22 cellular contexts compared by ENCODE assay signal in the genomic region with DNA sequence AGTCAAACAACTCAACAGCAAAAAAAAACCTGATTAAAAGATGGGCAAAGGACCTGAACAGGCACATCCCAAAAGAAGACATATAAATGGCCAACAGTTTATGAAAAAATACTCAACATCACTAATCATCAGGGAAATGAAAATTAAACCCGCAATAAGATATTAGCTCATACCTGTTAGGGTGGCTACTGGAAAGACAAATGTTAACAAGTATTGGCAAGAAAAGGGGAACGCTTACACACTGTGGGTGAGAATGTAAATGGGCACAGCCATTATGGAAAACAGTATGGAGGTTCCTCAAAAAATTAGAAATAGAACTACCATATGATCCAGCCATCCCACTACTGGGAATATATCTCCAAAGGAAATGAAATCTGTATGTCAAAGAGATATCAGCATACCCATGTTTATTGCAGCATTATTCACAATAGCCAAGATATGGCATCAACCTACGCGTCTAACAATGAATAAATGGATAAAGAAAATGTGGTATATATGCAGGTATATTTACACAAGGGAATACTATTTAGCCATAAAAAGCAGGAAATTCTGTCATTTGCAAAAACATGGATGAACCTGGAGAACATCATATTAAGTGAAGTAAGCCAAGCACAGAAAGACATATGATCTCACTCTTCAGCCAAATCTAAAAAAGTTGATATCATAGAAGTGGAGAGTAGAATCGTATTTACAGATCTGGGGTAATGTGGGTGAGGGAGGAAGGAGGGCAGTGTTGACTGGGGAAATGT. TPM values are rescaled to one million over a fixed set of nuclear protein-coding genes. Genes with fewer than 3 reads are reported as not detected.
DNase-seq lines count a peak whose midpoint lies in the region; ATAC-seq, FAIRE-seq and TF ChIP-seq lines count a peak whose summit lies in the region.
"Had no signal": no experiment of that assay in that cellular context is flagged by ENCODE, and none has a peak within 500 bp of the region (broad histone marks: within the 10 kb centered on the region; RNA-seq: fewer than 3 reads in every experiment).

No MANE protein-coding gene starts in this region.

- H3K23ac ChIP-seq in H9 (ENCODE audit: insufficient read length, low read depth, low read length) = no peak overlapping the region

- no peak overlapping the region for H3K9ac ChIP-seq in H9 (ENCODE audit: extremely low read depth, insufficient read length, low read length)

- peaks cover 45% of the 10 kb centered on the region for H3K4me1 Mint-ChIP-seq in activated T-cell treated with anti-CD3 and anti-CD28 coated beads, Interleukin-2, amount 50 U/mL, for 24 hours (ENCODE audit: low read depth)
- H3K4me1 Mint-ChIP-seq in central memory CD8-positive, alpha-beta T cell = peaks cover 45% of the 10 kb centered on the region
- peaks cover 42% of the 10 kb centered on the region for H3K4me1 Mint-ChIP-seq in stimulated activated effector memory CD8-positive, alpha-beta T cell treated with anti-CD3 and anti-CD28 coated beads, Interleukin-12 subunit alpha, Interleukin-12 subunit beta, amount 100 ng/mL, for 72 hours
- H3K4me1 Mint-ChIP-seq in H9 = peaks cover 17 to 19% of the 10 kb centered on the region in 2 experiments

- peak overlapping the region; percentile 100 for H3K4me3 Mint-ChIP-seq in activated T-cell treated with anti-CD3 and anti-CD28 coated beads, Interleukin-2, amount 50 U/mL, for 24 hours
- H3K4me3 Mint-ChIP-seq in central memory CD8-positive, alpha-beta T cell = peak overlapping the region; percentile 13
- H3K4me3 Mint-ChIP-seq in stimulated activated effector memory CD8-positive, alpha-beta T cell treated with anti-CD3 and anti-CD28 coated beads, Interleukin-12 subunit alpha, Interleukin-12 subunit beta, amount 100 ng/mL, for 72 hours = peak overlapping the region; percentile 100
- H3K4me3 Mint-ChIP-seq in H9 = peak overlapping the region in 1 of 2 experiments; percentile 100; a peak in 3 of 5 replicates

- H3K18ac ChIP-seq in H9 (ENCODE audit: insufficient read length, low read depth, low read length) = no peak overlapping the region

- no peak overlapping the region for H3K4ac ChIP-seq in H9 (ENCODE audit: low read depth, low read length)

- peaks cover 5% of the 10 kb centered on the region for H3K79me1 ChIP-seq in H9 (ENCODE audit: insufficient read depth, low read depth, low read length, poor library complexity, severe bottlenecking)

- no peak overlapping the region for H3K4me3 ChIP-seq in PC-9
- no peak overlapping the region for H3K4me3 ChIP-seq in right cardiac atrium (ENCODE audit: low read length)
- H3K4me3 ChIP-seq: ascending aorta, colonic mucosa had no signal

- no CpG with 5 or more reads among the region's 5 CpGs for WGBS in H9 (ENCODE audit: extremely low coverage, insufficient read length, low lambda C conversion rate)
- WGBS in right cardiac atrium = 96% methylated on average over 5 of the region's 5 CpGs

- H3K56ac ChIP-seq in H9 (ENCODE audit: insufficient read length, low read depth, low read length) = no peak overlapping the region

- no peaks in the 10 kb centered on the region; the same call in 1 of the 2 replicates for H3K36me3 ChIP-seq in PC-9 (ENCODE audit: low read depth)
- H3K36me3 ChIP-seq: colonic mucosa had no signal

- H3K27me3 ChIP-seq in PC-9 (ENCODE audit: insufficient read depth, low read depth) = no peaks in the 10 kb centered on the region
- H3K27me3 ChIP-seq in H9 (ENCODE audit: insufficient read depth, low read length) = no peaks in the 10 kb centered on the region
- H3K27me3 ChIP-seq in right cardiac atrium (ENCODE audit: control insufficient read depth, insufficient read depth) = no peaks in the 10 kb centered on the region
- H3K27me3 ChIP-seq: ascending aorta, colonic mucosa had no signal

- no peak overlapping the region for H2BK12ac ChIP-seq in H9 (ENCODE audit: insufficient read length, low read depth, low read length)

- POLR2A ChIA-PET in PC-9 (lab: Charles Lee; ENCODE audit: unreplicated experiment) = no interaction called here

- no peaks in the 10 kb centered on the region for H3K9me3 Mint-ChIP-seq in activated T-cell treated with anti-CD3 and anti-CD28 coated beads, Interleukin-2, amount 50 U/mL, for 24 hours
- no peaks in the 10 kb centered on the region for H3K9me3 Mint-ChIP-seq in central memory CD8-positive, alpha-beta T cell
- H3K9me3 Mint-ChIP-seq in stimulated activated effector memory CD8-positive, alpha-beta T cell treated with anti-CD3 and anti-CD28 coated beads, Interleukin-12 subunit alpha, Interleukin-12 subunit beta, amount 100 ng/mL, for 72 hours = peaks cover 3% of the 10 kb centered on the region
- peaks cover 2 to 4% of the 10 kb centered on the region in 2 experiments; a peak in 4 of 5 replicates for H3K9me3 Mint-ChIP-seq in H9

- no peaks in the 10 kb centered on the region for H3K9me2 ChIP-seq in PC-9 (ENCODE audit: insufficient read depth)

- CTCF ChIA-PET in PC-9 (lab: Charles Lee) = no interaction called here

- H3K4me1 ChIP-seq in PC-9 (replicated peaks; ENCODE audit: insufficient read depth) (peaks cover 14% of the 10 kb centered on the region), H9 (ENCODE audit: insufficient read depth, low read length) (no peaks in the 10 kb centered on the region; the same call in 1 of the 2 replicates), right cardiac atrium (ENCODE audit: control insufficient read depth, insufficient read depth, low read length) (peaks cover 2% of the 10 kb centered on the region)
- H3K4me1 ChIP-seq: colonic mucosa had no signal

- no peak overlapping the region for H4K91ac ChIP-seq in H9 (ENCODE audit: insufficient read length, low read depth, low read length)

- H2BK15ac ChIP-seq in H9 (ENCODE audit: low read depth, low read length) = no peak overlapping the region

- H2AK5ac ChIP-seq in H9 (ENCODE audit: insufficient read length, low read length) = no peak overlapping the region

- peaks cover 8% of the 10 kb centered on the region for H3K23me2 ChIP-seq in H9 (ENCODE audit: insufficient read length, low read depth, low read length, poor library complexity, severe bottlenecking)

- H3K27me3 Mint-ChIP-seq in activated T-cell treated with anti-CD3 and anti-CD28 coated beads, Interleukin-2, amount 50 U/mL, for 24 hours = no peaks in the 10 kb centered on the region
- peaks cover under 1% of the 10 kb centered on the region for H3K27me3 Mint-ChIP-seq in central memory CD8-positive, alpha-beta T cell
- H3K27me3 Mint-ChIP-seq in H9 (ENCODE audit: low read depth) = no peaks in the 10 kb centered on the region

- H3K27ac ChIP-seq in PC-9 (no peak overlapping the region), H9 (ENCODE audit: insufficient read length, low read depth, low read length) (no peak overlapping the region), right cardiac atrium (ENCODE audit: low read length) (no peak overlapping the region)
- H3K27ac ChIP-seq: ascending aorta, colonic mucosa, psoas muscle had no signal

- H3F3A ChIP-seq in PC-9 (ENCODE audit: insufficient read depth, low read depth) = peaks cover 20% of the 10 kb centered on the region

- H3K79me2 ChIP-seq in PC-9 (ENCODE audit: low read depth) (peaks cover 27% of the 10 kb centered on the region; the same call in 1 of the 2 replicates), H9 (ENCODE audit: insufficient read depth, low read length) (no peaks in the 10 kb centered on the region; the same call in 1 of the 2 replicates)

- H3K4me2 ChIP-seq in PC-9 (peak overlapping the region; percentile 91; the same call in 1 of the 2 replicates), H9 (ENCODE audit: insufficient read depth, insufficient read length, low read length) (no peak overlapping the region)

- DNase-seq in activated T-cell treated with anti-CD3 and anti-CD28 coated beads, Interleukin-2, amount 50 U/mL, for 24 hours = no peak
- DNase-seq in activated T-cell treated with anti-CD3 and anti-CD28 coated beads for 4 hours (no peak), PC-9 (no peak), H9 (no peak), D721Med (ENCODE audit: insufficient read length, low spot score) (no peak), right cardiac atrium (no peak)
- no peak for DNase-seq in central memory CD8-positive, alpha-beta T cell (ENCODE audit: low spot score in 2 of 2)
- no peak for DNase-seq in stimulated activated effector memory CD8-positive, alpha-beta T cell treated with anti-CD3 and anti-CD28 coated beads, Interleukin-12 subunit alpha, Interleukin-12 subunit beta, amount 100 ng/mL, for 72 hours (ENCODE audit: low spot score in 2 of 2)
- DNase-seq: ACHN; activated CD4-positive, alpha-beta T cell treated with anti-CD3 and anti-CD28 coated beads for 48 hours; colonic mucosa; COR-L47; NCI-H1694; NCI-H446; psoas muscle; stimulated activated naive CD4-positive, alpha-beta T cell treated with Interleukin-2 at 50 U/mL for 16 hours; T1000 had no signal

- TF ChIP-seq CTCF in PC-9 (conservative IDR thresholded peaks at IDR 0.05) (no peak), H9 (conservative IDR thresholded peaks at IDR 0.05) (no peak), D721Med (IDR thresholded peaks at IDR 0.05; ENCODE audit: insufficient read depth, missing control alignments) (no peak)

- intact Hi-C loops in PC-9 (cut with micrococcal nuclease; ENCODE audit: unreplicated experiment) = no loop called here
- intact Hi-C loops in right cardiac atrium (cut with DNase I) = no loop called here

- H2BK5ac ChIP-seq in H9 (ENCODE audit: insufficient read length, low read length) = no peak overlapping the region

- H4K20me1 ChIP-seq in PC-9 (ENCODE audit: insufficient read depth) (no peaks in the 10 kb centered on the region), H9 (ENCODE audit: control insufficient read depth, insufficient read depth, insufficient read length) (no peaks in the 10 kb centered on the region)

- no peak overlapping the region for H3K14ac ChIP-seq in H9 (ENCODE audit: insufficient read depth, low read length)

- no TSS peak for BruUV-seq in PC-9 (replicated peaks; lab: Mats Ljungman, UMichigan)

- H3K36me3 Mint-ChIP-seq in activated T-cell treated with anti-CD3 and anti-CD28 coated beads, Interleukin-2, amount 50 U/mL, for 24 hours (ENCODE audit: low read depth) = peaks cover 53% of the 10 kb centered on the region
- peaks cover 26% of the 10 kb centered on the region for H3K36me3 Mint-ChIP-seq in central memory CD8-positive, alpha-beta T cell (ENCODE audit: insufficient read depth)
- H3K36me3 Mint-ChIP-seq in stimulated activated effector memory CD8-positive, alpha-beta T cell treated with anti-CD3 and anti-CD28 coated beads, Interleukin-12 subunit alpha, Interleukin-12 subunit beta, amount 100 ng/mL, for 72 hours = peaks cover 40% of the 10 kb centered on the region
- peaks cover 14 to 19% (median 17%) of the 10 kb centered on the region in 3 experiments for H3K36me3 Mint-ChIP-seq in H9 (ENCODE audit: insufficient read depth in 1 of 3, low read depth in 3 of 3)

- FAIRE-seq in D721Med (lab: Jason Lieb, UNC) = no peak
- FAIRE-seq: frontal cortex, G401.6, GM12892, H1 had no signal

- H4K8ac ChIP-seq in H9 (replicated peaks; ENCODE audit: insufficient read length, low read depth, low read length) = no peak overlapping the region

- no peak overlapping the region for H4K5ac ChIP-seq in H9 (ENCODE audit: insufficient read length, low read depth, low read length)

- no peak overlapping the region for H3K27ac Mint-ChIP-seq in activated T-cell treated with anti-CD3 and anti-CD28 coated beads, Interleukin-2, amount 50 U/mL, for 24 hours
- peak overlapping the region; percentile 8 for H3K27ac Mint-ChIP-seq in central memory CD8-positive, alpha-beta T cell (ENCODE audit: low read depth)
- peak overlapping the region; percentile 3 for H3K27ac Mint-ChIP-seq in stimulated activated effector memory CD8-positive, alpha-beta T cell treated with anti-CD3 and anti-CD28 coated beads, Interleukin-12 subunit alpha, Interleukin-12 subunit beta, amount 100 ng/mL, for 72 hours
- no peak overlapping the region for H3K27ac Mint-ChIP-seq in H9

- no peak overlapping the region for H2BK20ac ChIP-seq in H9 (ENCODE audit: low read depth, low read length, poor library complexity, severe bottlenecking)

- H3T11ph ChIP-seq in H9 (ENCODE audit: low read length) = no peak overlapping the region

- H2AFZ ChIP-seq in PC-9 (no peak overlapping the region), H9 (ENCODE audit: low read length) (no peak overlapping the region)

- H3K9me3 ChIP-seq in PC-9 (ENCODE audit: insufficient read depth, low read depth) (no peaks in the 10 kb centered on the region), H9 (ENCODE audit: control insufficient read depth, low read depth, low read length) (no peaks in the 10 kb centered on the region), right cardiac atrium (ENCODE audit: control insufficient read depth, low read length) (no peaks in the 10 kb centered on the region)
- H3K9me3 ChIP-seq: ascending aorta, colonic mucosa, psoas muscle had no signal

- no peak overlapping the region for H2BK120ac ChIP-seq in H9 (ENCODE audit: low read depth, low read length, poor library complexity, severe bottlenecking)

- ATAC-seq in central memory CD8-positive, alpha-beta T cell (replicated peaks; ENCODE audit: extremely low read depth, poor library complexity, severe bottlenecking) = no peak
- no peak for ATAC-seq in stimulated activated effector memory CD8-positive, alpha-beta T cell treated with anti-CD3 and anti-CD28 coated beads, Interleukin-12 subunit alpha, Interleukin-12 subunit beta, amount 100 ng/mL, for 72 hours
- ATAC-seq in right cardiac atrium = no peak
- ATAC-seq: psoas muscle had no signal

RNA-seq across cellular contexts. Expression of a gene that starts 2.3 kb away (rescaled TPM):
- total RNA-seq in PC-9 (2021) (14.6 and 15.5 TPM in 2 replicates), H9 (2021) (16.7 and 18.7 TPM in 2 replicates), right cardiac atrium (10 to 100 TPM; 12.1 to 18.5 (median 13.8) TPM)
- 10.2 TPM for polyA plus RNA-seq in right cardiac atrium

RNA-seq across cellular contexts. Expression of a gene that starts 32.4 kb away (rescaled TPM):
- total RNA-seq in PC-9 (2021) (13.1 and 20.0 TPM in 2 replicates), H9 (2021) (23.3 and 31.9 TPM in 2 replicates), right cardiac atrium (10 to 100 TPM; 29.5 to 35.2 (median 30.9) TPM)
- polyA plus RNA-seq in right cardiac atrium = 15.3 TPM

Comparison
In these comparisons a context has a peak if more than half of its experiments do, and no peak if none do; other contexts are left out.
1. H3K27ac Mint-ChIP-seq: peak in central memory CD8-positive, alpha-beta T cell (single experiment) and stimulated activated effector memory CD8-positive, alpha-beta T cell treated with anti-CD3 and anti-CD28 coated beads, Interleukin-12 subunit alpha, Interleukin-12 subunit beta, amount 100 ng/mL, for 72 hours (single experiment); none in activated T-cell treated with anti-CD3 and anti-CD28 coated beads, Interleukin-2, amount 50 U/mL, for 24 hours (single experiment) and H9 (0 of 3).